Comparison of ENCODE assay signal across 8 cellular contexts in genomic region chr10:55629792-55630490, GRCh38.
DNase-seq lines count a peak whose midpoint lies in the region; ATAC-seq and TF ChIP-seq lines count a peak whose summit lies in the region.

No MANE protein-coding gene starts in this region.

- BruUV-seq in Panc1 (replicated peaks; lab: Mats Ljungman, UMichigan), result no TSS peak

- H3K4me1 ChIP-seq in Panc1 (ENCODE audit: control insufficient read depth, insufficient read depth, low read length), result no peaks in the 10 kb centered on the region

- no peaks in the 10 kb centered on the region for H3K4me1 Mint-ChIP-seq in stimulated activated effector memory CD8-positive, alpha-beta T cell treated with anti-CD3 and anti-CD28 coated beads, Interleukin-12 subunit alpha, Interleukin-12 subunit beta, amount 100 ng/mL, for 72 hours

- CTCF ChIA-PET in Panc1 (lab: Charles Lee), result interaction anchor here (1.2 kb wide), 1 partner anchor 82 kb away, joined by 5 read pairs; no protein-coding TSS in a partner anchor

- peaks cover 9% of the 10 kb centered on the region for H3K9me3 Mint-ChIP-seq in stimulated activated effector memory CD8-positive, alpha-beta T cell treated with anti-CD3 and anti-CD28 coated beads, Interleukin-12 subunit alpha, Interleukin-12 subunit beta, amount 100 ng/mL, for 72 hours

- no peaks in the 10 kb centered on the region for H3K36me3 ChIP-seq in Panc1 (ENCODE audit: control insufficient read depth, insufficient read depth, low read length)

- H3K4me3 ChIP-seq in Panc1 (ENCODE audit: low read depth in 2 of 2, low read length in 2 of 2), result peak overlapping the region; percentile 54 to 65

- H3K9me3 ChIP-seq in Panc1 (ENCODE audit: control insufficient read depth, insufficient read depth, low read depth, low read length), result no peaks in the 10 kb centered on the region

- in situ Hi-C loops in Panc1 (cut with HindIII; ENCODE audit: low pct_unique_long_range_greater_than_20kb, low sequenced_read_pairs), result no loop called here

- ATAC-seq in GM21447 (IDR thresholded peaks at IDR 0.05; ENCODE audit: unreplicated experiment) (peak; percentile 49), Panc1 (peak; percentile 86), HG03039 (IDR thresholded peaks at IDR 0.05; ENCODE audit: unreplicated experiment) (no peak), HG03095 (IDR thresholded peaks at IDR 0.05; ENCODE audit: unreplicated experiment) (no peak)
- ATAC-seq in stimulated activated effector memory CD8-positive, alpha-beta T cell treated with anti-CD3 and anti-CD28 coated beads, Interleukin-12 subunit alpha, Interleukin-12 subunit beta, amount 100 ng/mL, for 72 hours, result no peak

- H3K4me3 Mint-ChIP-seq in stimulated activated effector memory CD8-positive, alpha-beta T cell treated with anti-CD3 and anti-CD28 coated beads, Interleukin-12 subunit alpha, Interleukin-12 subunit beta, amount 100 ng/mL, for 72 hours, result no peak overlapping the region

- H3K27ac Mint-ChIP-seq in stimulated activated effector memory CD8-positive, alpha-beta T cell treated with anti-CD3 and anti-CD28 coated beads, Interleukin-12 subunit alpha, Interleukin-12 subunit beta, amount 100 ng/mL, for 72 hours, result no peak overlapping the region

- POLR2A ChIA-PET in Panc1 (lab: Charles Lee), result no interaction called here

- no peaks in the 10 kb centered on the region for H3K36me3 Mint-ChIP-seq in stimulated activated effector memory CD8-positive, alpha-beta T cell treated with anti-CD3 and anti-CD28 coated beads, Interleukin-12 subunit alpha, Interleukin-12 subunit beta, amount 100 ng/mL, for 72 hours

- peak; percentile 81 for TF ChIP-seq CTCF in Panc1 (IDR thresholded peaks at IDR 0.05)

- H3K27me3 ChIP-seq in Panc1 (ENCODE audit: control insufficient read depth, insufficient read depth, low read length), result no peaks in the 10 kb centered on the region; the same call in 1 of the 2 replicates

- H3K27ac ChIP-seq in Panc1 (ENCODE audit: low read length), result no peak overlapping the region

- intact Hi-C loops in Panc1 (cut with micrococcal nuclease; ENCODE audit: unreplicated experiment), result no loop called here
- intact Hi-C loops in posterior cingulate gyrus (cut with DNase I), result loop anchor here (5.0 kb wide), 1 partner anchor 538 kb away; no protein-coding TSS in a partner anchor

- DNase-seq in Panc1 (ENCODE audit: low read depth, low spot score), result peak; percentile 13
- peak; percentile 5 for DNase-seq in foreskin melanocyte
- DNase-seq in posterior cingulate gyrus, result peak; percentile 12 to 89 (median 31)
- no peak for DNase-seq in NCI-H2107 (lab: John Stamatoyannopoulos, UW)
- no peak for DNase-seq in stimulated activated effector memory CD8-positive, alpha-beta T cell treated with anti-CD3 and anti-CD28 coated beads, Interleukin-12 subunit alpha, Interleukin-12 subunit beta, amount 100 ng/mL, for 72 hours (ENCODE audit: low spot score in 2 of 2)

Comparison
In these comparisons a context has a peak if more than half of its experiments do, and no peak if none do; other contexts are left out.
1. ATAC-seq: peak in GM21447 (single experiment) and Panc1 (single experiment); none in HG03039 (single experiment), HG03095 (single experiment) and stimulated activated effector memory CD8-positive, alpha-beta T cell treated with anti-CD3 and anti-CD28 coated beads, Interleukin-12 subunit alpha, Interleukin-12 subunit beta, amount 100 ng/mL, for 72 hours (single experiment).
2. DNase-seq: peak in Panc1 (single experiment), foreskin melanocyte (single experiment) and posterior cingulate gyrus (10 of 10); none in NCI-H2107 (single experiment) and stimulated activated effector memory CD8-positive, alpha-beta T cell treated with anti-CD3 and anti-CD28 coated beads, Interleukin-12 subunit alpha, Interleukin-12 subunit beta, amount 100 ng/mL, for 72 hours (0 of 2).